31 cellular contexts compared by ENCODE assay signal in the genomic region with DNA sequence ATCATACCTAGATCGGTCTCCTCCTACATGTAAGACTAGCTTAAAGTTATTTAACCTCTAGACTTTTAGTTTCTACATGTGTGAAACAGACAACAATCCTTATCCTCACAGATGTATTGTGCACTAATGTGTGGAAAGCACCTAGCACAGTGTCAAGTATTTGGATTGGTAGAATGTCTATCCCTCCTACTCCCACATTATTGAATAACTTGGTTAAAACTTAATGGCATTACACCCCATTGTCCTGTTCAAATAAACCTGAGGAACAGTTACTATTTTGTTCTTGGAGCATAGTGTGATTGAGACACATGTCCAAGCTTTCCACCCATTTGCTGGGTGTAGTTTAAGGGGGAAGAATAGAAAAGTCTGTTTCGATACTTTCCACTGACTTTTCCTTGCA.
DNase-seq lines count a peak whose midpoint lies in the region; ATAC-seq and TF ChIP-seq lines count a peak whose summit lies in the region.
"Had no signal": no experiment of that assay in that cellular context is flagged by ENCODE, and none has a peak within 500 bp of the region (broad histone marks: within the 10 kb centered on the region; RNA-seq: fewer than 3 reads in every experiment).

No MANE protein-coding gene starts in this region.

- ATAC-seq in body of pancreas (peak; percentile 52), GM18520 (IDR thresholded peaks at IDR 0.05; ENCODE audit: unreplicated experiment) (no peak)
- ATAC-seq: A549; CD8-positive, alpha-beta T cell had no signal

- H3K9me3 ChIP-seq in body of pancreas = no peaks in the 10 kb centered on the region
- no peaks in the 10 kb centered on the region for H3K9me3 ChIP-seq in neural progenitor cell (ENCODE audit: low read depth)
- H3K9me3 ChIP-seq: A549; BE2C; BLaER1; BLaER1 treated with 17β-estradiol and CSF1 and Interleukin-3, amounts not matched to agents 10 nM and 100 nM; Caco-2 had no signal

- H2AFZ ChIP-seq in neural progenitor cell (replicated peaks) = no peak overlapping the region

- no peak overlapping the region for H3K9ac ChIP-seq in neural progenitor cell
- H3K9ac ChIP-seq: BLaER1; BLaER1 treated with 17β-estradiol and CSF1 and Interleukin-3, amounts not matched to agents 10 nM and 100 nM had no signal

- TF ChIP-seq CTCF in body of pancreas (IDR thresholded peaks at IDR 0.05) (no peak), neural progenitor cell (IDR thresholded peaks at IDR 0.05) (no peak)

- H3K27me3 ChIP-seq in body of pancreas (no peaks in the 10 kb centered on the region), neural progenitor cell (no peaks in the 10 kb centered on the region)
- H3K27me3 ChIP-seq: BE2C; BLaER1; BLaER1 treated with 17β-estradiol and CSF1 and Interleukin-3, amounts not matched to agents 10 nM and 100 nM had no signal

- H3K79me2 ChIP-seq in neural progenitor cell (ENCODE audit: low read depth) = no peaks in the 10 kb centered on the region

- H3K36me3 Mint-ChIP-seq in neural progenitor cell = no peaks in the 10 kb centered on the region
- H3K36me3 Mint-ChIP-seq: CD14-positive monocyte; CD4-positive, alpha-beta memory T cell; CD4-positive, CD25-positive, alpha-beta regulatory T cell; CD8-positive, alpha-beta memory T cell; CD8-positive, alpha-beta T cell had no signal

- H3K4me3 ChIP-seq in body of pancreas (no peak overlapping the region), neural progenitor cell (no peak overlapping the region)
- H3K4me3 ChIP-seq: A549; BLaER1; BLaER1 treated with 17β-estradiol and CSF1 and Interleukin-3, amounts not matched to agents 10 nM and 100 nM had no signal

- H3K27ac ChIP-seq in body of pancreas (peak overlapping the region in 1 of 4 donors; percentile 5), neural progenitor cell (no peak overlapping the region)
- H3K27ac ChIP-seq: 22Rv1; A549; BLaER1; BLaER1 treated with 17β-estradiol and CSF1 and Interleukin-3, amounts not matched to agents 10 nM and 100 nM; C4-2B had no signal

- H4K20me1 ChIP-seq in neural progenitor cell (ENCODE audit: low read depth) = no peaks in the 10 kb centered on the region
- H4K20me1 ChIP-seq: BLaER1; BLaER1 treated with 17β-estradiol and CSF1 and Interleukin-3, amounts not matched to agents 10 nM and 100 nM had no signal

- no peak overlapping the region for H3K4me3 Mint-ChIP-seq in neural progenitor cell
- H3K4me3 Mint-ChIP-seq: B cell; CD14-positive monocyte; CD4-positive, alpha-beta memory T cell; CD4-positive, alpha-beta T cell; CD4-positive, CD25-positive, alpha-beta regulatory T cell; CD8-positive, alpha-beta memory T cell; CD8-positive, alpha-beta T cell had no signal

- H3F3A ChIP-seq in neural progenitor cell (ENCODE audit: low read depth) = no peaks in the 10 kb centered on the region

- H3K9me3 Mint-ChIP-seq in neural progenitor cell = no peaks in the 10 kb centered on the region
- H3K9me3 Mint-ChIP-seq: CD4-positive, alpha-beta T cell; CD8-positive, alpha-beta memory T cell; CD8-positive, alpha-beta T cell had no signal

- no peaks in the 10 kb centered on the region for H3K36me3 ChIP-seq in body of pancreas (replicated peaks in 1 of 2; ENCODE audit: insufficient read depth in 1 of 2, low read depth in 2 of 2)
- H3K36me3 ChIP-seq in neural progenitor cell = no peaks in the 10 kb centered on the region
- H3K36me3 ChIP-seq: BE2C; BLaER1; BLaER1 treated with 17β-estradiol and CSF1 and Interleukin-3, amounts not matched to agents 10 nM and 100 nM had no signal

- intact Hi-C loops in body of pancreas (cut with DNase I) = no loop called here

- no peak overlapping the region for H3K4me2 ChIP-seq in neural progenitor cell
- H3K4me2 ChIP-seq: A549 had no signal

- DNase-seq in body of pancreas (no peak), islet precursor cell (peak; percentile 2), neural progenitor cell (ENCODE audit: low spot score) (no peak)
- DNase-seq: 8988T; ACHN; AML-193; BE2C; C1 segment of cervical spinal cord; Caco-2; Calu3; CD4-positive, alpha-beta memory T cell; CD4-positive, alpha-beta T cell; CD4-positive, CD25-positive, alpha-beta regulatory T cell; CD8-positive, alpha-beta memory T cell; CD8-positive, alpha-beta T cell; COR-L47; DMS 273 treated with DMSO at 0.1 percent for 48 hours; DMS153; DMS53; DMS79; DMS79 treated with DMSO at 0.1 percent for 48 hours; DND-41; EL had no signal

- peaks cover 4% of the 10 kb centered on the region for H3K27me3 Mint-ChIP-seq in neural progenitor cell (ENCODE audit: insufficient read depth, low read depth)
- H3K27me3 Mint-ChIP-seq: B cell; CD4-positive, alpha-beta T cell had no signal

- peaks cover 4% of the 10 kb centered on the region for H3K4me1 ChIP-seq in body of pancreas
- H3K4me1 ChIP-seq in neural progenitor cell = no peaks in the 10 kb centered on the region
- H3K4me1 ChIP-seq: A549, BE2C, Caco-2 had no signal

- WGBS in body of pancreas, 2 donors = 78 to 85% methylated on average over 2 of the region's 2 CpGs

- H3K4me1 Mint-ChIP-seq in neural progenitor cell = peaks cover 4% of the 10 kb centered on the region

- no peak for TF ChIP-seq POLR2A in body of pancreas (IDR thresholded peaks at IDR 0.05)

- no peak overlapping the region for H3K27ac Mint-ChIP-seq in neural progenitor cell
- H3K27ac Mint-ChIP-seq: B cell; CD14-positive monocyte; CD4-positive, alpha-beta memory T cell; CD4-positive, alpha-beta T cell; CD8-positive, alpha-beta memory T cell; CD8-positive, alpha-beta T cell had no signal
